ENCODE assay signal across 11 cellular contexts in the genomic region with DNA sequence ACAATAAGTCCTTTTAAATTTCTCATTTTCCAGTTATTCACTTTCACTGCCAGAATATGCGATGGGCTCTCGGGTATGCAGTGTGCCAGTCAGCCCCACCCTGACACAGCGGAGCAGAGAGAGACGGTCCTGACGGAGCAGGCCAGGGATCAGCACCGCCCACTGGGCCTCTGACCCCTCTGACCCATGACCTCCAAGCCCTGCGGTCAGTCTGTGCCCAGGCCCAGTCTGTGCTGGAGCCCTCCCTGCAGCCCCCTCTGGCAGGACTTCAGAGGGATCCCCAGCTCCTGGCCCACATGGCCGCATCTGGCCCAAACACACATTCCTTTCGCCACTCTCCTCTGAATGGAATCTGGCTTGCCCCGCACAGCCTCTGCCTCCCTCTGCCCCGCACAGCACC. TPM values are rescaled to one million over a fixed set of nuclear protein-coding genes. Genes with fewer than 3 reads are reported as not detected.
DNase-seq lines count a peak whose midpoint lies in the region; ATAC-seq and TF ChIP-seq lines count a peak whose summit lies in the region.
"Had no signal": no experiment of that assay in that cellular context is flagged by ENCODE, and none has a peak within 500 bp of the region (broad histone marks: within the 10 kb centered on the region; RNA-seq: fewer than 3 reads in every experiment).

No MANE protein-coding gene starts in this region.

- POLR2A ChIA-PET in PC-3 (lab: Charles Lee; ENCODE audit: unreplicated experiment) = no interaction called here
- POLR2A ChIA-PET in GM10248 (lab: Yijun Ruan, JAX) = no interaction called here

- TF ChIP-seq EP300 in gastroesophageal sphincter (IDR thresholded peaks at IDR 0.05) = no peak

- peaks cover 23% of the 10 kb centered on the region for H3K4me1 Mint-ChIP-seq in neural progenitor cell

- TF ChIP-seq CTCF in PC-3 (conservative IDR thresholded peaks at IDR 0.05; ENCODE audit: low read depth, low read length) = no peak
- TF ChIP-seq CTCF in gastroesophageal sphincter (IDR thresholded peaks at IDR 0.05) = peak in 1 of 4 experiments; percentile 20
- no peak for TF ChIP-seq CTCF in neural progenitor cell (IDR thresholded peaks at IDR 0.05)
- TF ChIP-seq CTCF in GM10248 (IDR thresholded peaks at IDR 0.05; ENCODE audit: control extremely low read depth, extremely low read depth, low read depth, missing control alignments) = no peak

- peak overlapping the region; percentile 92 for H3K27ac ChIP-seq in ACC112 (ENCODE audit: low read depth, low read length)
- H3K27ac ChIP-seq in PC-3 (ENCODE audit: low read length) = peak overlapping the region; percentile 97
- H3K27ac ChIP-seq in gastroesophageal sphincter = peak overlapping the region; percentile 96 to 98 (median 96)
- H3K27ac ChIP-seq in neural progenitor cell = no peak overlapping the region

- H3F3A ChIP-seq in PC-3 (ENCODE audit: low read length, unreplicated experiment) (no peaks in the 10 kb centered on the region), neural progenitor cell (ENCODE audit: low read depth) (no peaks in the 10 kb centered on the region)

- CTCF ChIA-PET in PC-3 (lab: Charles Lee) = no interaction called here
- CTCF ChIA-PET in GM10248 (lab: Yijun Ruan, JAX) = no interaction called here

- no peak for ATAC-seq in PC-3
- peak; percentile 11 for ATAC-seq in gastroesophageal sphincter
- ATAC-seq: mucosa of descending colon had no signal

- peaks cover 5% of the 10 kb centered on the region for H3K36me3 Mint-ChIP-seq in neural progenitor cell

- H2AFZ ChIP-seq in ACC112 (ENCODE audit: low read length, unreplicated experiment) = no peak overlapping the region
- H2AFZ ChIP-seq in PC-3 (ENCODE audit: low read length) = no peak overlapping the region
- H2AFZ ChIP-seq in neural progenitor cell (replicated peaks) = no peak overlapping the region

- intact Hi-C loops in PC-3 (cut with micrococcal nuclease) = loop anchor here (5.0 kb wide), 1 partner anchor 72 kb away; a partner anchor contains a TSS

- no TSS peak for BruUV-seq in PC-3 (replicated peaks; lab: Mats Ljungman, UMichigan)

- H3K79me2 ChIP-seq in ACC112 (ENCODE audit: control insufficient read depth, insufficient read depth, low read length, unreplicated experiment) (no peaks in the 10 kb centered on the region), PC-3 (ENCODE audit: low read length) (peaks cover 17% of the 10 kb centered on the region), neural progenitor cell (ENCODE audit: low read depth) (no peaks in the 10 kb centered on the region)

- H4K20me1 ChIP-seq in PC-3 (ENCODE audit: low read length) (no peaks in the 10 kb centered on the region), neural progenitor cell (ENCODE audit: low read depth) (no peaks in the 10 kb centered on the region)

- H3K9me3 Mint-ChIP-seq in neural progenitor cell = peaks cover 15% of the 10 kb centered on the region

- H3K4me2 ChIP-seq in PC-3 (ENCODE audit: low read length) (peak overlapping the region; percentile 81), neural progenitor cell (no peak overlapping the region)

- H3K9me3 ChIP-seq in PC-3 (ENCODE audit: low read length) (no peaks in the 10 kb centered on the region), gastroesophageal sphincter (no peaks in the 10 kb centered on the region), neural progenitor cell (ENCODE audit: low read depth) (no peaks in the 10 kb centered on the region)
- H3K9me3 ChIP-seq: mucosa of descending colon had no signal

- WGBS in gastroesophageal sphincter (ENCODE audit: low coverage in 1 of 2), 2 donors = 0 to 47% methylated on average over 1 to 5 of the region's 11 CpGs

- H3K36me3 ChIP-seq in ACC112 (ENCODE audit: insufficient read depth, low read length) (no peaks in the 10 kb centered on the region), PC-3 (ENCODE audit: low read depth, low read length) (no peaks in the 10 kb centered on the region), gastroesophageal sphincter (no peaks in the 10 kb centered on the region), neural progenitor cell (no peaks in the 10 kb centered on the region)

- no peak for TF ChIP-seq POLR2A in gastroesophageal sphincter (IDR thresholded peaks at IDR 0.05)

- DNase-seq in PC-3 = no peak
- peak; percentile 57 for DNase-seq in neural progenitor cell (ENCODE audit: low spot score)
- DNase-seq in activated gamma-delta T cell (lab: John Stamatoyannopoulos, UW) = no peak
- no peak for DNase-seq in DMS 273 treated with DMSO at 0.1 percent for 48 hours (lab: John Stamatoyannopoulos, UW)
- no peak for DNase-seq in GM10248 (ENCODE audit: extremely low spot score)
- DNase-seq in activated naive CD4-positive, alpha-beta T cell (lab: John Stamatoyannopoulos, UW) = no peak
- DNase-seq: GF-D8, NCI-H524 had no signal

- H3K9ac ChIP-seq in PC-3 (ENCODE audit: low read length) (peak overlapping the region; percentile 80), neural progenitor cell (no peak overlapping the region)

- H3K4me3 ChIP-seq in ACC112 (ENCODE audit: low read depth, low read length) = no peak overlapping the region
- H3K4me3 ChIP-seq in PC-3 (ENCODE audit: low read length) = no peak overlapping the region
- no peak overlapping the region for H3K4me3 ChIP-seq in gastroesophageal sphincter
- no peak overlapping the region for H3K4me3 ChIP-seq in neural progenitor cell
- H3K4me3 ChIP-seq: mucosa of descending colon had no signal

- H3K27ac Mint-ChIP-seq in neural progenitor cell = peak overlapping the region; percentile 95

- H3K27me3 ChIP-seq in ACC112 (ENCODE audit: insufficient read depth, low read length) (no peaks in the 10 kb centered on the region), PC-3 (ENCODE audit: low read length) (no peaks in the 10 kb centered on the region), gastroesophageal sphincter (no peaks in the 10 kb centered on the region), neural progenitor cell (no peaks in the 10 kb centered on the region)

- peak overlapping the region; percentile 53 for H3K4me3 Mint-ChIP-seq in neural progenitor cell

- peaks cover 49% of the 10 kb centered on the region for H3K4me1 ChIP-seq in ACC112 (ENCODE audit: control insufficient read depth, insufficient read depth, low read length, unreplicated experiment)
- H3K4me1 ChIP-seq in PC-3 (ENCODE audit: insufficient read depth, low read length) = peaks cover 47% of the 10 kb centered on the region
- H3K4me1 ChIP-seq in gastroesophageal sphincter = peaks cover 4 to 68% (median 42%) of the 10 kb centered on the region in 3 donors
- H3K4me1 ChIP-seq in neural progenitor cell = peaks cover 5% of the 10 kb centered on the region

- H3K9me2 ChIP-seq in PC-3 (replicated peaks; ENCODE audit: low read length) = no peaks in the 10 kb centered on the region

- peaks cover 19% of the 10 kb centered on the region for H3K27me3 Mint-ChIP-seq in neural progenitor cell (ENCODE audit: insufficient read depth, low read depth)

RNA-seq across cellular contexts. Expression of a gene that starts 43.5 kb away (rescaled TPM):
- total RNA-seq in PC-3 (2014; rRNA removed) = 521 and 654 TPM in 2 replicates
- total RNA-seq in gastroesophageal sphincter = 1,000 to 10,000 TPM in 3 of 4 donors, 100 to 1,000 TPM in 1; 720 to 1,286 (median 1,215) TPM
- 5.2 and 22.8 TPM in 2 replicates for total RNA-seq in neural progenitor cell (ENCODE audit: low replicate concordance)

Comparison
In these comparisons a context has a peak if more than half of its experiments do, and no peak if none do; other contexts are left out.
1. RNA of a gene that starts 43.5 kb away (total RNA-seq): 720 to 1,286 TPM in gastroesophageal sphincter and 521 to 654 TPM in PC-3; 5.2 to 22.8 TPM in neural progenitor cell; every median in the first group is over 10 times any median in the second.